ENCODE assay signal across 1 cellular context in genomic region chr19:44988896-44989563, GRCh38.
TF ChIP-seq lines count a peak whose summit lies in the region.

No MANE protein-coding gene starts in this region.

TF ChIP-seq in H1, 55 proteins besides CTCF, POLR2A, EP300 and RAD21:
- no peak for TF ChIP-seq JUN (IDR thresholded peaks at IDR 0.05; ENCODE audit: low read depth, low read length)
- TF ChIP-seq TBP (IDR thresholded peaks at IDR 0.05; ENCODE audit: low read depth, low read length) = no peak
- TF ChIP-seq CBX5 (IDR thresholded peaks at IDR 0.05; ENCODE audit: low read depth, low read length) = no peak
- TF ChIP-seq SUZ12 (IDR thresholded peaks at IDR 0.05; ENCODE audit: low read length) = no peak
- peak; percentile 41; the same call in 1 of the 2 replicates for TF ChIP-seq CREB1 (IDR thresholded peaks at IDR 0.05)
- TF ChIP-seq RBBP5 (IDR thresholded peaks at IDR 0.05; ENCODE audit: borderline replicate concordance, low read depth, low read length) = no peak
TF ChIP-seq in H1: peak in this region for 1.
